13 cellular contexts compared by ENCODE assay signal in the genomic region with DNA sequence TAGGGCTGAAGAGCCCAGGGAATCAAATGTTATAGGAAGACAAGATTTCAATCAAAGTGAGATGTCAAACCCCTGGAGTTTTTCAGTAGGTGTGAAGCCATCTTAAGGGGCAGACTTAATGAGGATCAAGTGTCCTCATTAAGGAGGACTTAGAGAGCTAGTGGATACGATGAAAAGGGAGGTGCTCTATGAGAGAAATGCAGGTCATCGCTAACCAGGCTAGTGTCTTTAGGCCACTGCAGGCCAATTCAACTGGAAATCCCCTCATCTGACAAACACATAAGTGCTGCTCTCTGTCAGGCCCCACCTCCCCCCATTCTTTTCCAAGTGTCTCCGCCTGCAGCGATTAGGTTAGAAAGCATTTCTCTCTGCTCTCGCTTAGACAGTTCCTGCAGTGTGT. TPM values are rescaled to one million over a fixed set of nuclear protein-coding genes. Genes with fewer than 3 reads are reported as not detected.
DNase-seq lines count a peak whose midpoint lies in the region; TF ChIP-seq lines count a peak whose summit lies in the region.
"Had no signal": no experiment of that assay in that cellular context is flagged by ENCODE, and none has a peak within 500 bp of the region (broad histone marks: within the 10 kb centered on the region; RNA-seq: fewer than 3 reads in every experiment).

No MANE protein-coding gene starts in this region.

- H3K4me2 ChIP-seq in Karpas-422 (ENCODE audit: low read depth, low read length, poor library complexity, severe bottlenecking) (no peak overlapping the region), osteoblast (ENCODE audit: insufficient read depth, low read length) (no peak overlapping the region)
- H3K4me2 ChIP-seq: A549 had no signal

- H4K20me1 ChIP-seq in Karpas-422 (ENCODE audit: insufficient read depth, low read depth, low read length): no peaks in the 10 kb centered on the region
- peaks cover 2% of the 10 kb centered on the region for H4K20me1 ChIP-seq in osteoblast (ENCODE audit: insufficient read depth, low read length)

- H3K27ac ChIP-seq in Karpas-422 (ENCODE audit: low read length) (no peak overlapping the region), osteoblast (ENCODE audit: low read depth, low read length) (no peak overlapping the region)
- H3K27ac ChIP-seq: A549, HL-60 had no signal

- H2AFZ ChIP-seq in Karpas-422 (ENCODE audit: low read length) (no peak overlapping the region), osteoblast (ENCODE audit: low read length) (no peak overlapping the region)

- H3K4me3 ChIP-seq in H7 (ENCODE audit: insufficient read depth, low read depth, low read length): no peak overlapping the region
- no peak overlapping the region for H3K4me3 ChIP-seq in Karpas-422 (ENCODE audit: low read length)
- H3K4me3 ChIP-seq in osteoblast (ENCODE audit: insufficient read depth, low read length): no peak overlapping the region
- H3K4me3 ChIP-seq: A549 had no signal

- no peak for TF ChIP-seq CTCF in osteoblast (IDR thresholded peaks at IDR 0.05; ENCODE audit: extremely low read depth, low read depth, low read length)

- H3K9me3 ChIP-seq in Karpas-422 (ENCODE audit: low read length) (no peaks in the 10 kb centered on the region), osteoblast (ENCODE audit: low read depth, low read length) (no peaks in the 10 kb centered on the region)
- H3K9me3 ChIP-seq: A549, BE2C, Caco-2 had no signal

- peak; percentile 25 for DNase-seq in H7
- DNase-seq in Karpas-422: peak; percentile 41
- DNase-seq in amniotic epithelial cell (ENCODE audit: low read depth): peak; percentile 3
- peak; percentile 65 for DNase-seq in osteoblast (ENCODE audit: insufficient read length, low spot score, missing footprints)
- DNase-seq in CD1c-positive myeloid dendritic cell (ENCODE audit: extremely low spot score): no peak
- no peak for DNase-seq in C1 segment of cervical spinal cord (lab: John Stamatoyannopoulos, UW)
- DNase-seq: BE2C; Caco-2; CD8-positive, alpha-beta memory T cell; DND-41; GDM1 had no signal

- no peaks in the 10 kb centered on the region for H3K4me1 ChIP-seq in Karpas-422 (ENCODE audit: low read length)
- H3K4me1 ChIP-seq in osteoblast (ENCODE audit: insufficient read depth, low read length): peaks cover 4% of the 10 kb centered on the region
- H3K4me1 ChIP-seq: A549, BE2C, Caco-2 had no signal

- H3K9me2 ChIP-seq in Karpas-422 (replicated peaks; ENCODE audit: insufficient read depth, low read length): no peaks in the 10 kb centered on the region

- no peak overlapping the region for H3K9ac ChIP-seq in Karpas-422 (ENCODE audit: low read length)

- H3K36me3 ChIP-seq in H7 (replicated peaks; ENCODE audit: control insufficient read depth, insufficient read depth, low read length) (peaks cover 48% of the 10 kb centered on the region), Karpas-422 (ENCODE audit: insufficient read depth, low read length) (peaks cover 50% of the 10 kb centered on the region), osteoblast (ENCODE audit: insufficient read depth, low read length) (peaks cover 80% of the 10 kb centered on the region)

- H3K27me3 ChIP-seq in H7 (ENCODE audit: control insufficient read depth, insufficient read depth, low read length) (no peaks in the 10 kb centered on the region), Karpas-422 (ENCODE audit: low read length) (no peaks in the 10 kb centered on the region), osteoblast (ENCODE audit: insufficient read depth, low read length) (no peaks in the 10 kb centered on the region)
- H3K27me3 ChIP-seq: BE2C had no signal

- H3K79me2 ChIP-seq in Karpas-422 (ENCODE audit: low read length) (no peaks in the 10 kb centered on the region), osteoblast (ENCODE audit: insufficient read depth, low read length) (no peaks in the 10 kb centered on the region)

RNA-seq across cellular contexts. Expression of gene RBM28, which starts 33.8 kb away (rescaled TPM):
- total RNA-seq in H7 (2014; rRNA removed; shearing (Covaris generic)): 24.2 and 29.4 TPM in 2 replicates
- total RNA-seq in Karpas-422 (2014; rRNA removed; shearing (Covaris generic); ENCODE audit: low replicate concordance): 28.8 and 37.2 TPM in 2 replicates
- 12.1 and 16.6 TPM in 2 replicates for total RNA-seq in osteoblast

RNA-seq across cellular contexts. Expression of gene PRRT4, which starts 51.6 kb away (rescaled TPM):
- 0.14 and 0.67 TPM in 2 replicates for total RNA-seq in H7 (2014; rRNA removed; shearing (Covaris generic))
- not detected in 2 replicates for total RNA-seq in Karpas-422 (2014; rRNA removed; shearing (Covaris generic); ENCODE audit: low replicate concordance)
- not detected in 2 replicates for total RNA-seq in osteoblast

Comparison
In these comparisons a context has a peak if more than half of its experiments do, and no peak if none do; other contexts are left out.
1. DNase-seq: peak in H7 (single experiment), Karpas-422 (single experiment), amniotic epithelial cell (single experiment) and osteoblast (single experiment); none in CD1c-positive myeloid dendritic cell (single experiment) and C1 segment of cervical spinal cord (0 of 14).